ENCODE assay signal across 8 cellular contexts in genomic region chr22:37661160-37661924, GRCh38. TPM values are rescaled to one million over a fixed set of nuclear protein-coding genes. Genes with fewer than 3 reads are reported as not detected.
DNase-seq lines count a peak whose midpoint lies in the region; ATAC-seq lines count a peak whose summit lies in the region.

No MANE protein-coding gene starts in this region.

- H3K36me3 Mint-ChIP-seq in activated CD8-positive, alpha-beta T cell treated with anti-CD3 and anti-CD28 coated beads, Interleukin-2, amount 10 ng/mL, durations not matched to agents 7 days and 5 days (ENCODE audit: low read depth) = peaks cover 24% of the 10 kb centered on the region

- H3K4me1 Mint-ChIP-seq in activated CD8-positive, alpha-beta T cell treated with anti-CD3 and anti-CD28 coated beads, Interleukin-2, amount 10 ng/mL, durations not matched to agents 7 days and 5 days (ENCODE audit: low read depth) = peaks cover 43% of the 10 kb centered on the region

- no peaks in the 10 kb centered on the region for H3K27me3 Mint-ChIP-seq in activated CD8-positive, alpha-beta T cell treated with anti-CD3 and anti-CD28 coated beads, Interleukin-2, amount 10 ng/mL, durations not matched to agents 7 days and 5 days (ENCODE audit: low read depth)

- peak overlapping the region; percentile 28 for H3K4me3 Mint-ChIP-seq in activated CD8-positive, alpha-beta T cell treated with anti-CD3 and anti-CD28 coated beads, Interleukin-2, amount 10 ng/mL, durations not matched to agents 7 days and 5 days

- no peaks in the 10 kb centered on the region for H3K9me3 Mint-ChIP-seq in activated CD8-positive, alpha-beta T cell treated with anti-CD3 and anti-CD28 coated beads, Interleukin-2, amount 10 ng/mL, durations not matched to agents 7 days and 5 days (ENCODE audit: insufficient read depth)

- no peak for ATAC-seq in activated CD8-positive, alpha-beta T cell treated with anti-CD3 and anti-CD28 coated beads, Interleukin-2, amount 10 ng/mL, durations not matched to agents 7 days and 5 days
- ATAC-seq in HG03139 (IDR thresholded peaks at IDR 0.05; ENCODE audit: unreplicated experiment) (no peak), HG02973 (IDR thresholded peaks at IDR 0.05; ENCODE audit: unreplicated experiment) (no peak)

- DNase-seq in Daoy (ENCODE audit: low read depth) (peak; percentile 49), MV-4-11 (lab: John Stamatoyannopoulos, UW) (peak; percentile 36), glomerular visceral epithelial cell (ENCODE audit: extremely low spot score) (peak; percentile 43), renal cortical epithelial cell (ENCODE audit: low read depth) (peak; percentile 37), HT-29 (ENCODE audit: low spot score) (no peak)
- peak; percentile 57 for DNase-seq in activated CD8-positive, alpha-beta T cell treated with anti-CD3 and anti-CD28 coated beads, Interleukin-2, amount 10 ng/mL, durations not matched to agents 7 days and 5 days

- CTCF ChIA-PET in activated CD8-positive, alpha-beta T cell treated with anti-CD3 and anti-CD28 coated beads, Interleukin-2, amount 10 ng/mL, durations not matched to agents 7 days and 5 days (lab: Charles Lee) = interaction anchor here (0.5 to 9.5 kb wide), 13 partner anchors 16 to 227 kb away, joined by 3 to 241 read pairs (median 4); partner anchors contain the start of genes GGA1, LGALS1 and SH3BP1

- POLR2A ChIA-PET in activated CD8-positive, alpha-beta T cell treated with anti-CD3 and anti-CD28 coated beads, Interleukin-2, amount 10 ng/mL, durations not matched to agents 7 days and 5 days (lab: Charles Lee) = interaction anchor here (0.5 to 4.1 kb wide), 5 partner anchors 11 to 53 kb away, joined by 3 to 33 read pairs (median 7); partner anchors contain the start of genes GGA1 and LGALS1

- peak overlapping the region; percentile 73 for H3K27ac Mint-ChIP-seq in activated CD8-positive, alpha-beta T cell treated with anti-CD3 and anti-CD28 coated beads, Interleukin-2, amount 10 ng/mL, durations not matched to agents 7 days and 5 days

RNA-seq across cellular contexts. Expression of gene PDXP, which starts 2.8 kb away (rescaled TPM):
- total RNA-seq in Daoy (2014; rRNA removed; shearing (Covaris generic)) = 29.2 and 32.0 TPM in 2 replicates
- 10 to 100 TPM; 31.5 to 33.5 TPM for total RNA-seq in activated CD8-positive, alpha-beta T cell treated with anti-CD3 and anti-CD28 coated beads, Interleukin-2, amount 10 ng/mL, durations not matched to agents 7 days and 5 days
- total RNA-seq in renal cortical epithelial cell = 6.1 and 10.6 TPM in 2 replicates
- 25.4 and 33.0 TPM in 2 replicates for total RNA-seq in HT-29 (2014; rRNA removed; shearing (Covaris generic))

RNA-seq across cellular contexts. Expression of gene LGALS1, which starts 14.1 kb away (rescaled TPM):
- 3,366 and 4,590 TPM in 2 replicates for total RNA-seq in Daoy (2014; rRNA removed; shearing (Covaris generic))
- 1,000 to 10,000 TPM; 1,444 to 1,502 TPM for total RNA-seq in activated CD8-positive, alpha-beta T cell treated with anti-CD3 and anti-CD28 coated beads, Interleukin-2, amount 10 ng/mL, durations not matched to agents 7 days and 5 days
- 761 and 4,632 TPM in 2 replicates for total RNA-seq in renal cortical epithelial cell
- total RNA-seq in HT-29 (2014; rRNA removed; shearing (Covaris generic)) = 15.3 and 30.9 TPM in 2 replicates

RNA-seq across cellular contexts. Expression of gene SH3BP1, which starts 21.9 kb away (rescaled TPM):
- 3.4 and 5.7 TPM in 2 replicates for total RNA-seq in Daoy (2014; rRNA removed; shearing (Covaris generic))
- total RNA-seq in activated CD8-positive, alpha-beta T cell treated with anti-CD3 and anti-CD28 coated beads, Interleukin-2, amount 10 ng/mL, durations not matched to agents 7 days and 5 days = 100 to 1,000 TPM; 216 to 218 TPM
- total RNA-seq in renal cortical epithelial cell = 5.0 and 8.1 TPM in 2 replicates
- 38.8 and 47.1 TPM in 2 replicates for total RNA-seq in HT-29 (2014; rRNA removed; shearing (Covaris generic))

RNA-seq across cellular contexts. Expression of gene NOL12, which starts 24.8 kb away (rescaled TPM):
- total RNA-seq in Daoy (2014; rRNA removed; shearing (Covaris generic)) = 71.4 and 92.3 TPM in 2 replicates
- 10 to 100 TPM; 42.6 to 45.3 TPM for total RNA-seq in activated CD8-positive, alpha-beta T cell treated with anti-CD3 and anti-CD28 coated beads, Interleukin-2, amount 10 ng/mL, durations not matched to agents 7 days and 5 days
- total RNA-seq in renal cortical epithelial cell = 18.1 and 19.6 TPM in 2 replicates
- 25.2 and 42.3 TPM in 2 replicates for total RNA-seq in HT-29 (2014; rRNA removed; shearing (Covaris generic))

RNA-seq across cellular contexts. Expression of gene TRIOBP, which starts 35.5 kb away (rescaled TPM):
- 42.9 and 45.3 TPM in 2 replicates for total RNA-seq in Daoy (2014; rRNA removed; shearing (Covaris generic))
- 10 to 100 TPM; 45.2 to 45.8 TPM for total RNA-seq in activated CD8-positive, alpha-beta T cell treated with anti-CD3 and anti-CD28 coated beads, Interleukin-2, amount 10 ng/mL, durations not matched to agents 7 days and 5 days
- total RNA-seq in renal cortical epithelial cell = 89.1 and 114 TPM in 2 replicates
- total RNA-seq in HT-29 (2014; rRNA removed; shearing (Covaris generic)) = 91.3 and 98.4 TPM in 2 replicates

Comparison
In these comparisons a context has a peak if more than half of its experiments do, and no peak if none do; other contexts are left out.
1. RNA of gene LGALS1, which starts 14.1 kb away (total RNA-seq): 3,366 to 4,590 TPM in Daoy, 1,444 to 1,502 TPM in activated CD8-positive, alpha-beta T cell treated with anti-CD3 and anti-CD28 coated beads, Interleukin-2, amount 10 ng/mL, durations not matched to agents 7 days and 5 days and 761 to 4,632 TPM in renal cortical epithelial cell; 15.3 to 30.9 TPM in HT-29; every median in the first group is over 10 times any median in the second.